20 cellular contexts compared by ENCODE assay signal in genomic region chr2:52365946-52366345, GRCh38.
"Had no signal": no experiment of that assay in that cellular context is flagged by ENCODE, and none has a peak within 500 bp of the region (broad histone marks: within the 10 kb centered on the region; RNA-seq: fewer than 3 reads in every experiment).

No MANE protein-coding gene starts in this region.

- DNase-seq: Karpas-422, KBM-7, MG63, NCI-H1092, NCI-H1105 treated with DMSO at 0.1 percent for 48 hours, NCI-H1417 treated with DMSO at 0.1 percent for 48 hours, NCI-H146, NCI-H1694 treated with DMSO at 0.1 percent for 48 hours, NCI-H1930, NCI-H2081, NCI-H2227 treated with DMSO at 0.1 percent for 48 hours, NCI-H446 treated with DMSO at 0.1 percent for 48 hours, NCI-H510A treated with DMSO at 0.1 percent for 48 hours, NCI-H526, NCI-H748 treated with DMSO at 0.1 percent for 48 hours, RPMI8226, SHP77, T-helper 1 cell, T-helper 2 cell had no signal

- ATAC-seq: SK-N-SH treated with all-trans-retinoic acid at 6 μM for 48 hours had no signal
